ENCODE assay signal across 15 cellular contexts in the genomic region with DNA sequence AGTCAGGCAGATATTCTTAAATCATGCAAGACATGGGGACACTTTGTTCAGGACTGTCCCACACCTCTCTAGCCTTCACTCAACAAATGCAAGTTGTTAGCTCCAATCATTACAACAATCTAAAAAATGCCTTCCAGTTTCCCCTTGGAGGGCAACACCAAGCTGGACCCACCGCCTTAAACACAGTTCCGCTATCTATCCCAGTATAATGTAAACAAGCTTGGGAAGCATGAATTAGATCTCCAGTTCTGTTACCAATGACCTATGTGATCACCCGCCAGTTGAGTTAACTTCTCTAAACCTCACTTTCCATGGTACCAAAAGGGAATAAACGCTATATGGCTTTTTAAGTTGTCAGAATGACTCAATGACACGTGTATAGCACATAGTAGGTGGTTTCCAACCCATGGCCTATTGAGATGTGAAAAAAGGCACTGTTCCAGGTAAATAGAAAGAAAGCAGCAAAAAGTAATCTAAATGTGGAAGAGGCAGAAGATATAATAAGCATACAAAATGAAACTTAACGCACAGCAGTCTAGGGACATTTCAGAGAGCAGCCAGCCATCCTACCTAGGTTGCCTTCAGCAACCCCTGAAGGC. TPM values are rescaled to one million over a fixed set of nuclear protein-coding genes. Genes with fewer than 3 reads are reported as not detected.
DNase-seq lines count a peak whose midpoint lies in the region; ATAC-seq, FAIRE-seq and TF ChIP-seq lines count a peak whose summit lies in the region.
"Had no signal": no experiment of that assay in that cellular context is flagged by ENCODE, and none has a peak within 500 bp of the region (broad histone marks: within the 10 kb centered on the region; RNA-seq: fewer than 3 reads in every experiment).

No MANE protein-coding gene starts in this region.

- POLR2A ChIA-PET in HEK293T (lab: Yijun Ruan, JAX), result interaction anchor here (1.0 kb wide), 1 partner anchor 251 kb away, joined by 3 read pairs; no protein-coding TSS in a partner anchor

- no peak for DNase-seq in activated naive CD4-positive, alpha-beta T cell (lab: John Stamatoyannopoulos, UW)
- DNase-seq in astrocyte (ENCODE audit: low read depth), result no peak
- no peak for DNase-seq in osteocyte (ENCODE audit: extremely low spot score, unreplicated experiment)
- DNase-seq in SW480 (ENCODE audit: low spot score), result no peak
- DNase-seq in HEK293T (ENCODE audit: extremely low spot score), result no peak
- DNase-seq: activated CD4-positive, CD25-positive, alpha-beta regulatory T cell treated with anti-CD3 and anti-CD28 coated beads, Interleukin-2, amount 50 U/mL, for 72 hours; brain microvascular endothelial cell; DMS79 treated with DMSO at 0.1 percent for 48 hours; effector CD4-positive, alpha-beta T cell; NCI-H1417; NCI-H226; transverse colon had no signal

- H3K27me3 Mint-ChIP-seq in activated naive CD4-positive, alpha-beta T cell treated with anti-CD3 and anti-CD28 coated beads, Interleukin-2, amount 50 U/mL, for 24 hours, result no peaks in the 10 kb centered on the region
- H3K27me3 Mint-ChIP-seq in IgD-negative memory B cell, result no peaks in the 10 kb centered on the region
- H3K27me3 Mint-ChIP-seq in astrocyte (ENCODE audit: low read depth, unreplicated experiment), result no peaks in the 10 kb centered on the region
- H3K27me3 Mint-ChIP-seq in osteocyte (ENCODE audit: unreplicated experiment), result no peaks in the 10 kb centered on the region

- no peaks in the 10 kb centered on the region for H3K9me3 Mint-ChIP-seq in activated naive CD4-positive, alpha-beta T cell treated with anti-CD3 and anti-CD28 coated beads, Interleukin-2, amount 50 U/mL, for 24 hours
- H3K9me3 Mint-ChIP-seq in IgD-negative memory B cell (peaks cover 0 to 4% (median 4%) of the 10 kb centered on the region in 3 donors), astrocyte (ENCODE audit: unreplicated experiment) (no peaks in the 10 kb centered on the region), osteocyte (ENCODE audit: unreplicated experiment) (no peaks in the 10 kb centered on the region)

- CTCF ChIA-PET in HEK293T (lab: Yijun Ruan, JAX), result interaction anchor here (1.3 kb wide), 1 partner anchor 352 kb away, joined by 3 read pairs; no protein-coding TSS in a partner anchor

- H3K4me1 ChIP-seq in astrocyte (ENCODE audit: insufficient read depth, low read length), result peaks cover 29% of the 10 kb centered on the region

- H3K4me3 Mint-ChIP-seq in activated naive CD4-positive, alpha-beta T cell treated with anti-CD3 and anti-CD28 coated beads, Interleukin-2, amount 50 U/mL, for 24 hours, result peak overlapping the region; percentile 86
- peak overlapping the region in 2 of 4 donors; percentile 47 to 83 for H3K4me3 Mint-ChIP-seq in IgD-negative memory B cell
- H3K4me3 Mint-ChIP-seq in astrocyte (ENCODE audit: unreplicated experiment), result peak overlapping the region; percentile 82
- H3K4me3 Mint-ChIP-seq in osteocyte (ENCODE audit: unreplicated experiment), result no peak overlapping the region

- no peak overlapping the region for H3K4me3 ChIP-seq in astrocyte (ENCODE audit: insufficient read depth, low read depth, low read length)
- H3K4me3 ChIP-seq: transverse colon had no signal

- H3K79me2 ChIP-seq in astrocyte (ENCODE audit: insufficient read depth, low read length), result peaks cover 87% of the 10 kb centered on the region

- no peak overlapping the region for H3K27ac ChIP-seq in astrocyte (ENCODE audit: low read depth, low read length)
- H3K27ac ChIP-seq: brain microvascular endothelial cell, transverse colon had no signal

- H2AFZ ChIP-seq in astrocyte (ENCODE audit: low read depth, low read length), result no peak overlapping the region

- H3K9ac ChIP-seq in astrocyte (ENCODE audit: low read length), result no peak overlapping the region

- peaks cover 3% of the 10 kb centered on the region for H3K36me3 Mint-ChIP-seq in activated naive CD4-positive, alpha-beta T cell treated with anti-CD3 and anti-CD28 coated beads, Interleukin-2, amount 50 U/mL, for 24 hours
- H3K36me3 Mint-ChIP-seq in IgD-negative memory B cell, result no peaks in the 10 kb centered on the region
- no peaks in the 10 kb centered on the region for H3K36me3 Mint-ChIP-seq in astrocyte (ENCODE audit: low read depth, unreplicated experiment)
- peaks cover 17% of the 10 kb centered on the region for H3K36me3 Mint-ChIP-seq in osteocyte (ENCODE audit: unreplicated experiment)

- peak overlapping the region; percentile 28 for H3K4me2 ChIP-seq in astrocyte (ENCODE audit: low read length)

- ATAC-seq in HG02610 (IDR thresholded peaks at IDR 0.05; ENCODE audit: unreplicated experiment), result no peak

- H3K36me3 ChIP-seq in astrocyte (ENCODE audit: insufficient read depth, low read length), result no peaks in the 10 kb centered on the region
- H3K36me3 ChIP-seq: transverse colon had no signal

- no peak for FAIRE-seq in astrocyte (lab: Jason Lieb, UNC)

- H4K20me1 ChIP-seq in astrocyte (ENCODE audit: insufficient read depth, low read length), result peaks cover 55% of the 10 kb centered on the region

- no peaks in the 10 kb centered on the region for H3K9me3 ChIP-seq in astrocyte (ENCODE audit: insufficient read depth, low read depth, low read length)
- H3K9me3 ChIP-seq: transverse colon had no signal

- H3K27me3 ChIP-seq in astrocyte (ENCODE audit: insufficient read depth, low read length), result no peaks in the 10 kb centered on the region
- H3K27me3 ChIP-seq: brain microvascular endothelial cell, transverse colon had no signal

- H3K4me1 Mint-ChIP-seq in activated naive CD4-positive, alpha-beta T cell treated with anti-CD3 and anti-CD28 coated beads, Interleukin-2, amount 50 U/mL, for 24 hours, result peaks cover 76% of the 10 kb centered on the region
- H3K4me1 Mint-ChIP-seq in IgD-negative memory B cell (peaks cover 21 to 46% (median 32%) of the 10 kb centered on the region in 3 donors), astrocyte (ENCODE audit: low read depth, unreplicated experiment) (peaks cover 36% of the 10 kb centered on the region), osteocyte (ENCODE audit: unreplicated experiment) (peaks cover 85% of the 10 kb centered on the region)

- no peak for TF ChIP-seq CTCF in astrocyte (IDR thresholded peaks at IDR 0.05; ENCODE audit: insufficient read depth, low read depth, low read length)
- TF ChIP-seq CTCF in osteocyte (IDR thresholded peaks at IDR 0.05), result no peak

- H3K27ac Mint-ChIP-seq in activated naive CD4-positive, alpha-beta T cell treated with anti-CD3 and anti-CD28 coated beads, Interleukin-2, amount 50 U/mL, for 24 hours, result no peak overlapping the region
- peak overlapping the region in 2 of 3 donors; percentile 16 to 45 for H3K27ac Mint-ChIP-seq in IgD-negative memory B cell
- peak overlapping the region; percentile 55 for H3K27ac Mint-ChIP-seq in astrocyte (ENCODE audit: unreplicated experiment)
- peak overlapping the region; percentile 74 for H3K27ac Mint-ChIP-seq in osteocyte (ENCODE audit: unreplicated experiment)

TF ChIP-seq in HEK293T, 16 proteins besides CTCF, POLR2A, EP300 and RAD21:
- TF ChIP-seq TARDBP (IDR thresholded peaks at IDR 0.05) (no peak), FOXM1 (IDR thresholded peaks at IDR 0.05; ENCODE audit: borderline replicate concordance) (no peak), ELF4 (IDR thresholded peaks at IDR 0.05) (no peak), LEF1 (IDR thresholded peaks at IDR 0.05; ENCODE audit: borderline replicate concordance) (no peak), NFRKB (IDR thresholded peaks at IDR 0.05) (no peak), SUZ12 (IDR thresholded peaks at IDR 0.05) (no peak), ZNF384 (IDR thresholded peaks at IDR 0.05) (no peak), ARNT (IDR thresholded peaks at IDR 0.05) (no peak), CTBP1 (IDR thresholded peaks at IDR 0.05; ENCODE audit: borderline replicate concordance) (no peak), FOXK2 (IDR thresholded peaks at IDR 0.05) (no peak), L3MBTL2 (conservative IDR thresholded peaks at IDR 0.05) (no peak), BHLHE40 (IDR thresholded peaks at IDR 0.05; ENCODE audit: borderline replicate concordance) (no peak), HDGF (IDR thresholded peaks at IDR 0.05; ENCODE audit: borderline replicate concordance) (no peak), FOXA1 (IDR thresholded peaks at IDR 0.05) (no peak), SP1 (IDR thresholded peaks at IDR 0.05) (no peak)
- TF ChIP-seq, protein P1, sequence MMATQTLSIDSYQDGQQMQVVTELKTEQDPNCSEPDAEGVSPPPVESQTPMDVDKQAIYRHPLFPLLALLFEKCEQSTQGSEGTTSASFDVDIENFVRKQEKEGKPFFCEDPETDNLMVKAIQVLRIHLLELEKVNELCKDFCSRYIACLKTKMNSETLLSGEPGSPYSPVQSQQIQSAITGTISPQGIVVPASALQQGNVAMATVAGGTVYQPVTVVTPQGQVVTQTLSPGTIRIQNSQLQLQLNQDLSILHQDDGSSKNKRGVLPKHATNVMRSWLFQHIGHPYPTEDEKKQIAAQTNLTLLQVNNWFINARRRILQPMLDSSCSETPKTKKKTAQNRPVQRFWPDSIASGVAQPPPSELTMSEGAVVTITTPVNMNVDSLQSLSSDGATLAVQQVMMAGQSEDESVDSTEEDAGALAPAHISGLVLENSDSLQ (IDR thresholded peaks at IDR 0.05), result no peak
TF ChIP-seq in HEK293T: peak in this region for 0.

RNA-seq across cellular contexts. Expression of gene REEP3, which starts 2.4 kb away (rescaled TPM):
- polyA plus RNA-seq in IgD-negative memory B cell, result 5.6 TPM
- 44.6 and 52.0 TPM in 2 replicates for total RNA-seq in astrocyte
- total RNA-seq in osteocyte, result 80.4 and 85.7 TPM in 2 replicates

RNA-seq across cellular contexts. Expression of gene JMJD1C, which starts 53.0 kb away (rescaled TPM):
- polyA plus RNA-seq in IgD-negative memory B cell, result 107 TPM
- total RNA-seq in astrocyte (55.4 and 61.0 TPM in 2 replicates), osteocyte (118 and 120 TPM in 2 replicates)
